1 cellular context compared by ENCODE assay signal in the genomic region with DNA sequence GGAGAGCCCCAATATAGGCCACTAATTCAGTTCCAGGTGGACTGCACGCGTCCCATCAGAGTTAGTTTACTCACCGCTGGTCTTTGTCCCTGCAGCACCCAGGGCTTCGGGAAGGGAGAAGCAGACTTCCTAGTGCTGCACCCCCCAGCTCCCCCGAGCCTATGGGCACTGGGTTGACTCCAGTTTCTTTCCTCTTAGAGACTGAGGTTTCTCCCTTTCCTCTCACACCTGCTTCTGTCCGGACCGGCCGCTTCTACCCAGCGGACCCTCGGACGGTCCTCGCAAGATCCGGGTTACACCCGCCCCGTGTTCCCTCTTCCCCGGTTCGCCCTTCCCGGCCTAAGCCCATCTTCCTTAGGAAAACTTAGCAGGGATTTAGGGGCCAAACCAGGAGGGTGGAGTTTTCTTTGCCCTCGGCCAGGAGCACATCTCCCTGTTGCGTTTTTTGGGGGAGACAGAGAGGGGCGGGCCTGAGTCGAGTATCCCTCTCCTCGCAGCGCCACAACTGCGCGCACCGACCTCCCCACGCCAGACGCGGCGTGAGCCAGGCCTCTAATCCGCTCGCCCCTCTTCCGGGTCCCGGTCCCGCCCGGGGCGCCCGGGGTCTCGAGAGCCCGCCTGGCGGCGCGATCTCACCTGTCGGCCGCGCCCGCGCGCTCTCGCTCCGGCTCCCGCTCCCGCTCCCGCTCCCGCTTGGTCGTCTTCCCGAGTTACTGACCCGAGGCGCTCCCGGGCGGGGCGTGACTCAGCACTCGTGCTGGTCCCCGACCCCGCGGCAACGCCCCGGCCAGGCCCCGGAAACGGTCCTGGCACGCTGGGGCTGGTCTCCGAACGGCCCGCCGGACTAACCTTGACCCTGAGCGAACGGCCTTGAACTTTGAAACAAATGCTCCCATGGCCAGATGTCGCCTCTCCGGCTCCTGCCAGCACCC.
TF ChIP-seq lines count a peak whose summit lies in the region.

TSS of gene AIFM2 (minus strand) at position 728 of the 932 bp plus-strand sequence. CDS start 8,741 bp downstream, outside the sequence.

TF ChIP-seq in HepG2, 621 proteins besides CTCF, POLR2A, EP300 and RAD21 (continued from another document and continues in another):
- TF ChIP-seq TBX2 (CRISPR knock-in tag; IDR thresholded peaks at IDR 0.05; ENCODE audit: borderline replicate concordance) = peak; percentile 90
- TF ChIP-seq, protein P1, sequence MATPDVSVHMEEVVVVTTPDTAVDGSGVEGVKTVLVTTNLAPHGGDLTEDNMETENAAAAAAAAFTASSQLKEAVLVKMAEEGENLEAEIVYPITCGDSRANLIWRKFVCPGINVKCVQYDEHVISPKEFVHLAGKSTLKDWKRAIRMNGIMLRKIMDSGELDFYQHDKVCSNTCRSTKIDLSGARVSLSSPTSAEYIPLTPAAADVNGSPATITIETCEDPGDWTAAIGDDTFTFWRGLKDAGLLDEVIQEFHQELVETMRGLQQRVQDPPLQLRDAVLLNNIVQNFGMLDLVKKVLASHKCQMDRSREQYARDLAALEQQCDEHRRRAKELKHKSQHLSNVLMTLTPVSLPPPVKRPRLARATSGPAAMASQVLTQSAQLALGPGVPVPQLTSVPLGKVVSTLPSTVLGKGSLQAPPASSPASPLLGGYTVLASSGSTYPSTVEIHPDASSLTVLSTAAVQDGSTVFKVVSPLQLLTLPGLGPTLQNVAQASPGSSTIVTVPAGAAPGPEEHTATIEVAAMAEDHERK (CRISPR knock-in tag; IDR thresholded peaks at IDR 0.05; ENCODE audit: low read depth) = no peak
- peak; percentile 54; the same call in 1 of the 2 replicates for TF ChIP-seq ZNF766 (CRISPR knock-in tag; IDR thresholded peaks at IDR 0.05; ENCODE audit: borderline replicate concordance)
- TF ChIP-seq ZBTB38 (CRISPR knock-in tag; IDR thresholded peaks at IDR 0.05) = peak; percentile 87
- TF ChIP-seq, protein P2, sequence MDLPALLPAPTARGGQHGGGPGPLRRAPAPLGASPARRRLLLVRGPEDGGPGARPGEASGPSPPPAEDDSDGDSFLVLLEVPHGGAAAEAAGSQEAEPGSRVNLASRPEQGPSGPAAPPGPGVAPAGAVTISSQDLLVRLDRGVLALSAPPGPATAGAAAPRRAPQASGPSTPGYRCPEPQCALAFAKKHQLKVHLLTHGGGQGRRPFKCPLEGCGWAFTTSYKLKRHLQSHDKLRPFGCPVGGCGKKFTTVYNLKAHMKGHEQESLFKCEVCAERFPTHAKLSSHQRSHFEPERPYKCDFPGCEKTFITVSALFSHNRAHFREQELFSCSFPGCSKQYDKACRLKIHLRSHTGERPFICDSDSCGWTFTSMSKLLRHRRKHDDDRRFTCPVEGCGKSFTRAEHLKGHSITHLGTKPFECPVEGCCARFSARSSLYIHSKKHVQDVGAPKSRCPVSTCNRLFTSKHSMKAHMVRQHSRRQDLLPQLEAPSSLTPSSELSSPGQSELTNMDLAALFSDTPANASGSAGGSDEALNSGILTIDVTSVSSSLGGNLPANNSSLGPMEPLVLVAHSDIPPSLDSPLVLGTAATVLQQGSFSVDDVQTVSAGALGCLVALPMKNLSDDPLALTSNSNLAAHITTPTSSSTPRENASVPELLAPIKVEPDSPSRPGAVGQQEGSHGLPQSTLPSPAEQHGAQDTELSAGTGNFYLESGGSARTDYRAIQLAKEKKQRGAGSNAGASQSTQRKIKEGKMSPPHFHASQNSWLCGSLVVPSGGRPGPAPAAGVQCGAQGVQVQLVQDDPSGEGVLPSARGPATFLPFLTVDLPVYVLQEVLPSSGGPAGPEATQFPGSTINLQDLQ (CRISPR knock-in tag; IDR thresholded peaks at IDR 0.05) = no peak
- no peak for TF ChIP-seq U2AF2 (IDR thresholded peaks at IDR 0.05; ENCODE audit: low read depth, low read length)
- TF ChIP-seq ZFY (CRISPR knock-in tag; IDR thresholded peaks at IDR 0.05) = peak; percentile 77
- TF ChIP-seq, protein P3, sequence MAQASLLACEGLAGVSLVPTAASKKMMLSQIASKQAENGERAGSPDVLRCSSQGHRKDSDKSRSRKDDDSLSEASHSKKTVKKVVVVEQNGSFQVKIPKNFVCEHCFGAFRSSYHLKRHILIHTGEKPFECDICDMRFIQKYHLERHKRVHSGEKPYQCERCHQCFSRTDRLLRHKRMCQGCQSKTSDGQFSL (CRISPR knock-in tag; IDR thresholded peaks at IDR 0.05) = peak; percentile 70; the same call in 1 of the 2 replicates
- peak; percentile 86; the same call in 1 of the 3 replicates for TF ChIP-seq MXI1 (IDR thresholded peaks at IDR 0.05; ENCODE audit: borderline replicate concordance, low read depth, low read length)
- peak; percentile 67; the same call in 1 of the 2 replicates for TF ChIP-seq SAFB2 (CRISPR knock-in tag; IDR thresholded peaks at IDR 0.05; ENCODE audit: borderline replicate concordance, low read depth)
- 0 out of 2 replicates have a peak, but pooled peaks have one; percentile 45 for TF ChIP-seq ZNF280D (CRISPR knock-in tag; IDR thresholded peaks at IDR 0.05)
- TF ChIP-seq ZNF441 (CRISPR knock-in tag; IDR thresholded peaks at IDR 0.05; ENCODE audit: borderline replicate concordance) = 0 out of 2 replicates have a peak, but pooled peaks have one; percentile 20
- TF ChIP-seq, protein P4, sequence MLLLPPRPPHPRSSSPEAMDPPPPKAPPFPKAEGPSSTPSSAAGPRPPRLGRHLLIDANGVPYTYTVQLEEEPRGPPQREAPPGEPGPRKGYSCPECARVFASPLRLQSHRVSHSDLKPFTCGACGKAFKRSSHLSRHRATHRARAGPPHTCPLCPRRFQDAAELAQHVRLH (CRISPR knock-in tag; IDR thresholded peaks at IDR 0.05; ENCODE audit: borderline replicate concordance, low read depth) = peak; percentile 88; the same call in 1 of the 2 replicates
- no peak for TF ChIP-seq ZNF839 (CRISPR knock-in tag; IDR thresholded peaks at IDR 0.05; ENCODE audit: borderline replicate concordance)
- no peak for TF ChIP-seq ZNF792 (CRISPR knock-in tag; IDR thresholded peaks at IDR 0.05)
- TF ChIP-seq ZNF17 (CRISPR knock-in tag; IDR thresholded peaks at IDR 0.05) = no peak
- peak; percentile 92 for TF ChIP-seq BRCA1 (CRISPR knock-in tag; IDR thresholded peaks at IDR 0.05)
- no peak for TF ChIP-seq RORA (CRISPR knock-in tag; IDR thresholded peaks at IDR 0.05)
- TF ChIP-seq KLF15 (CRISPR knock-in tag; IDR thresholded peaks at IDR 0.05; ENCODE audit: borderline replicate concordance) = no peak
- TF ChIP-seq GATAD2A (CRISPR knock-in tag; IDR thresholded peaks at IDR 0.05) = peak; percentile 82
- no peak for TF ChIP-seq NFKBIZ (CRISPR knock-in tag; IDR thresholded peaks at IDR 0.05)
- peak; percentile 56; the same call in 1 of the 2 replicates for TF ChIP-seq MXD1 (CRISPR knock-in tag; IDR thresholded peaks at IDR 0.05)
- peak; percentile 94 for TF ChIP-seq MED1 (CRISPR knock-in tag; IDR thresholded peaks at IDR 0.05)
- TF ChIP-seq ZNF879 (CRISPR knock-in tag; IDR thresholded peaks at IDR 0.05) = no peak; the same call in 1 of the 2 replicates
- no peak for TF ChIP-seq ZNF225 (CRISPR knock-in tag; IDR thresholded peaks at IDR 0.05)
- 0 out of 2 replicates have a peak, but pooled peaks have one; percentile 34 for TF ChIP-seq ZFP1 (CRISPR knock-in tag; IDR thresholded peaks at IDR 0.05)
- peak; percentile 86 for TF ChIP-seq PAXIP1 (CRISPR knock-in tag; conservative IDR thresholded peaks at IDR 0.05)
- peak; percentile 76 for TF ChIP-seq ZNF770 (CRISPR knock-in tag; IDR thresholded peaks at IDR 0.05)
- peak; percentile 11; the same call in 1 of the 2 replicates for TF ChIP-seq ZNF652 (CRISPR knock-in tag; IDR thresholded peaks at IDR 0.05; ENCODE audit: borderline replicate concordance, low read depth)
- TF ChIP-seq ZNF33B (CRISPR knock-in tag; IDR thresholded peaks at IDR 0.05) = no peak
- TF ChIP-seq RAD51 (IDR thresholded peaks at IDR 0.05; ENCODE audit: borderline replicate concordance) = no peak
- peak; percentile 95 for TF ChIP-seq NR2C2 (CRISPR knock-in tag; IDR thresholded peaks at IDR 0.05; ENCODE audit: borderline replicate concordance)
- TF ChIP-seq ZNF235 (CRISPR knock-in tag; IDR thresholded peaks at IDR 0.05; ENCODE audit: borderline replicate concordance) = 0 out of 2 replicates have a peak, but pooled peaks have one; percentile 29
- no peak for TF ChIP-seq PLRG1 (conservative IDR thresholded peaks at IDR 0.05)
- TF ChIP-seq ATF2 (CRISPR knock-in tag; IDR thresholded peaks at IDR 0.05) = peak; percentile 32
- no peak for TF ChIP-seq ATAD3A (CRISPR knock-in tag; IDR thresholded peaks at IDR 0.05)
- TF ChIP-seq RFX5 (IDR thresholded peaks at IDR 0.05; ENCODE audit: low read depth, low read length) = no peak
- peak; percentile 85; the same call in 1 of the 2 replicates for TF ChIP-seq ZNF816 (CRISPR knock-in tag; IDR thresholded peaks at IDR 0.05; ENCODE audit: borderline replicate concordance)
- no peak for TF ChIP-seq FOXJ3 (CRISPR knock-in tag; IDR thresholded peaks at IDR 0.05; ENCODE audit: borderline replicate concordance)
- TF ChIP-seq, protein P5, sequence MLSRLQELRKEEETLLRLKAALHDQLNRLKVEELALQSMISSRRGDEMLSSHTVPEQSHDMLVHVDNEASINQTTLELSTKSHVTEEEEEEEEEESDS (CRISPR knock-in tag; IDR thresholded peaks at IDR 0.05; ENCODE audit: borderline replicate concordance) = no peak
